Comparison of ENCODE assay signal across 21 cellular contexts in the genomic region with DNA sequence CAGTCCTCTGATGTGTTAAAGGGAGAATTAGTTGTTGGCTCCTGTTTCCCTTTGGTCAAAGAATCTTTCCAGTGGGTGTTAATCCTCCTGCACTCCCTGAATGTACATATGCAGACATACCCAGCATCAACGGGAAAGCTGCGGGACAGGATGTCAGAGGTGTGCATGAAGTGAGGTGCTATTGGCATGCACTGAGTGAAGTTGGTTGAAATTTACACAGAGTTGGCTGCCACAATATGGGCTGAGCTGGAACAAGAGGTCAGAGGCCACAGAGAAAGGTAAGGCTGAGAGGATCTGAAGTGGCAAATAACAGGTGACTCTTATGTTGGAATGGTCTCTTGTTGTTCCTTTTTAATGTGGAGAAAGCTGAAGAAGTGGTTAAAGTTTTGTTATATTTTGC.
DNase-seq lines count a peak whose midpoint lies in the region; ATAC-seq, FAIRE-seq and TF ChIP-seq lines count a peak whose summit lies in the region.
"Had no signal": no experiment of that assay in that cellular context is flagged by ENCODE, and none has a peak within 500 bp of the region (broad histone marks: within the 10 kb centered on the region; RNA-seq: fewer than 3 reads in every experiment).

No MANE protein-coding gene starts in this region.

- H3K36me3 ChIP-seq in endodermal cell (ENCODE audit: control insufficient read depth, insufficient read depth, low read length), result no peaks in the 10 kb centered on the region
- H3K36me3 ChIP-seq in HepG2 (replicated peaks in 1 of 2; ENCODE audit: control insufficient read depth in 1 of 2, insufficient read depth in 2 of 2, low read length in 2 of 2), result no peaks in the 10 kb centered on the region
- no peaks in the 10 kb centered on the region for H3K36me3 ChIP-seq in MM.1S (replicated peaks; ENCODE audit: insufficient read depth, low read length)

- H2AFZ ChIP-seq in HepG2 (ENCODE audit: low read length), result no peak overlapping the region
- H2AFZ ChIP-seq in MM.1S (ENCODE audit: low read length), result no peak overlapping the region

- CTCF ChIA-PET in HepG2 (lab: Yijun Ruan, JAX; ENCODE audit: low intra/inter-chr PET ratio, low total read pairs), result no interaction called here
- CTCF ChIA-PET in CD4-positive, alpha-beta T cell (lab: Charles Lee), result no interaction called here

- 84% methylated on average over 2 of the region's 2 CpGs; no CpG with 5 or more reads in 1 of the 2 experiments for WGBS in endodermal cell (ENCODE audit: insufficient coverage in 1 of 2, insufficient read length in 1 of 2), 2 experiments
- 0% methylated on average over 2 of the region's 2 CpGs for WGBS in HepG2 (ENCODE audit: low lambda C conversion rate)

- no peak for TF ChIP-seq POLR2A in HepG2 (IDR thresholded peaks at IDR 0.05; ENCODE audit: insufficient read depth in 1 of 2, low read depth in 2 of 2, low read length in 2 of 2)

- H3K4me2 ChIP-seq in HepG2 (ENCODE audit: low read depth, low read length) (peak overlapping the region; percentile 67), MM.1S (ENCODE audit: low read depth, low read length) (no peak overlapping the region)

- TF ChIP-seq RAD21 in HepG2 (CRISPR knock-in tag; IDR thresholded peaks at IDR 0.05), result no peak

- H4K20me1 ChIP-seq in HepG2 (ENCODE audit: insufficient read depth, low read length) (no peaks in the 10 kb centered on the region), MM.1S (ENCODE audit: insufficient read depth, low read length) (no peaks in the 10 kb centered on the region)

- H3K36me3 Mint-ChIP-seq in endodermal cell (ENCODE audit: low read depth), result no peaks in the 10 kb centered on the region
- no peaks in the 10 kb centered on the region for H3K36me3 Mint-ChIP-seq in CD4-positive, alpha-beta T cell (ENCODE audit: low read depth)
- H3K36me3 Mint-ChIP-seq: CD8-positive, alpha-beta T cell had no signal

- no TSS peak for BruUV-seq in HepG2 (replicated peaks; lab: Mats Ljungman, UMichigan)

- H3K27ac ChIP-seq in endodermal cell (ENCODE audit: low read depth, low read length) (no peak overlapping the region), HepG2 (ENCODE audit: extremely low read length, insufficient read depth, low read length) (peak overlapping the region; percentile 79), MM.1S (ENCODE audit: low read length) (no peak overlapping the region)
- H3K27ac ChIP-seq in CD4-positive, alpha-beta T cell (ENCODE audit: low read depth, low read length), result no peak overlapping the region
- H3K27ac ChIP-seq: HL-60 had no signal

- no peaks in the 10 kb centered on the region for H3F3A ChIP-seq in MM.1S (ENCODE audit: insufficient read depth, low read length)

- peaks cover 6% of the 10 kb centered on the region for H3K4me1 ChIP-seq in endodermal cell (ENCODE audit: control insufficient read depth, insufficient read depth, low read length)
- H3K4me1 ChIP-seq in HepG2 (ENCODE audit: insufficient read depth, low read length), result peaks cover 91% of the 10 kb centered on the region
- H3K4me1 ChIP-seq in MM.1S (ENCODE audit: low read length), result peaks cover 11% of the 10 kb centered on the region

- TF ChIP-seq EP300 in HepG2 (IDR thresholded peaks at IDR 0.05; ENCODE audit: low read depth in 2 of 2, low read length in 2 of 2) (no peak), HepG2 (CRISPR knock-in tag; IDR thresholded peaks at IDR 0.05; ENCODE audit: borderline replicate concordance) (no peak)

- H3K4me3 Mint-ChIP-seq in endodermal cell, result no peak overlapping the region
- H3K4me3 Mint-ChIP-seq in CD4-positive, alpha-beta T cell, result no peak overlapping the region
- no peak overlapping the region for H3K4me3 Mint-ChIP-seq in stimulated activated naive CD8-positive, alpha-beta T cell treated with anti-CD3 and anti-CD28 coated beads, Interleukin-15, amount 100 ng/mL, for 72 hours
- H3K4me3 Mint-ChIP-seq: CD8-positive, alpha-beta T cell had no signal

- H3K27me3 Mint-ChIP-seq in endodermal cell (ENCODE audit: insufficient read depth), result no peaks in the 10 kb centered on the region
- H3K27me3 Mint-ChIP-seq in CD4-positive, alpha-beta T cell, result no peaks in the 10 kb centered on the region
- peaks cover 8% of the 10 kb centered on the region for H3K27me3 Mint-ChIP-seq in stimulated activated naive CD8-positive, alpha-beta T cell treated with anti-CD3 and anti-CD28 coated beads, Interleukin-15, amount 100 ng/mL, for 72 hours

- H3K27ac Mint-ChIP-seq in endodermal cell, result peak overlapping the region; percentile 44
- no peak overlapping the region for H3K27ac Mint-ChIP-seq in CD4-positive, alpha-beta T cell
- no peak overlapping the region for H3K27ac Mint-ChIP-seq in stimulated activated naive CD8-positive, alpha-beta T cell treated with anti-CD3 and anti-CD28 coated beads, Interleukin-15, amount 100 ng/mL, for 72 hours
- H3K27ac Mint-ChIP-seq: CD8-positive, alpha-beta T cell had no signal

- H3K27me3 ChIP-seq in endodermal cell (ENCODE audit: control insufficient read depth, insufficient read depth, low read length, poor library complexity, severe bottlenecking) (no peaks in the 10 kb centered on the region), HepG2 (ENCODE audit: control insufficient read depth in 1 of 2, insufficient read depth in 2 of 2, low read length in 2 of 2) (no peaks in the 10 kb centered on the region), MM.1S (replicated peaks; ENCODE audit: insufficient read depth, low read length) (no peaks in the 10 kb centered on the region)
- no peaks in the 10 kb centered on the region for H3K27me3 ChIP-seq in CD4-positive, alpha-beta T cell (ENCODE audit: control insufficient read depth, insufficient read depth, low read length)

- no peak overlapping the region for H3K4me3 ChIP-seq in endodermal cell (ENCODE audit: low read length)
- H3K4me3 ChIP-seq in HepG2 (replicated peaks in 1 of 3; ENCODE audit: insufficient read depth in 1 of 3, low read depth in 2 of 3, low read length in 3 of 3), result peak overlapping the region in 1 of 3 experiments; percentile 30; a peak in 1 of 6 replicates
- no peak overlapping the region for H3K4me3 ChIP-seq in MM.1S (ENCODE audit: low read length)

- TF ChIP-seq CTCF in endodermal cell (conservative IDR thresholded peaks at IDR 0.05) (no peak), HepG2 (CRISPR knock-in tag; IDR thresholded peaks at IDR 0.05) (no peak), MM.1S (IDR thresholded peaks at IDR 0.05; ENCODE audit: low read length) (no peak)
- no peak for TF ChIP-seq CTCF in CD4-positive, alpha-beta T cell (IDR thresholded peaks at IDR 0.05)

- in situ Hi-C loops in HepG2 (cut with HindIII; ENCODE audit: extremely low pct_ligation_motif_present, low pct_unique_long_range_greater_than_20kb), result no loop called here

- POLR2A ChIA-PET in HepG2 (lab: Yijun Ruan, JAX), result interaction anchor here (0.6 to 3.2 kb wide), 8 partner anchors 8 to 86 kb away, joined by 3 to 23 read pairs (median 4); a partner anchor contains a TSS
- POLR2A ChIA-PET in CD4-positive, alpha-beta T cell (lab: Charles Lee), result no interaction called here

- H3K9ac ChIP-seq in endodermal cell (ENCODE audit: extremely low read depth, low read length, poor library complexity, severe bottlenecking) (no peak overlapping the region), HepG2 (ENCODE audit: insufficient read depth, low read depth, low read length) (peak overlapping the region; percentile 52), MM.1S (ENCODE audit: low read length) (no peak overlapping the region)

- intact Hi-C loops in HepG2 (cut with micrococcal nuclease; ENCODE audit: unreplicated experiment), result no loop called here
- intact Hi-C loops in CD4-positive, alpha-beta T cell (cut with DNase I, micrococcal nuclease), result no loop called here

- H3K9me2 ChIP-seq in MM.1S (replicated peaks; ENCODE audit: insufficient read depth, low read length), result no peaks in the 10 kb centered on the region

- peaks cover 29% of the 10 kb centered on the region for H3K4me1 Mint-ChIP-seq in endodermal cell
- H3K4me1 Mint-ChIP-seq in CD4-positive, alpha-beta T cell (ENCODE audit: low read depth), result no peaks in the 10 kb centered on the region
- no peaks in the 10 kb centered on the region for H3K4me1 Mint-ChIP-seq in stimulated activated naive CD8-positive, alpha-beta T cell treated with anti-CD3 and anti-CD28 coated beads, Interleukin-15, amount 100 ng/mL, for 72 hours

- no peaks in the 10 kb centered on the region for H3K9me3 Mint-ChIP-seq in endodermal cell
- no peaks in the 10 kb centered on the region for H3K9me3 Mint-ChIP-seq in CD4-positive, alpha-beta T cell
- H3K9me3 Mint-ChIP-seq in stimulated activated naive CD8-positive, alpha-beta T cell treated with anti-CD3 and anti-CD28 coated beads, Interleukin-15, amount 100 ng/mL, for 72 hours, result no peaks in the 10 kb centered on the region
- H3K9me3 Mint-ChIP-seq: CD8-positive, alpha-beta T cell had no signal

- DNase-seq in endodermal cell (no peak), HepG2 (ENCODE audit: low spot score) (peak; percentile 59), mucosa of gallbladder (ENCODE audit: low spot score) (peak; percentile 81), MM.1S (no peak)
- no peak for DNase-seq in CD4-positive, alpha-beta T cell
- DNase-seq in activated CD4-positive, alpha-beta T cell treated with anti-CD3 and anti-CD28 coated beads for 1 hour, result no peak
- DNase-seq in stimulated activated naive CD8-positive, alpha-beta T cell treated with anti-CD3 and anti-CD28 coated beads, Interleukin-15, amount 100 ng/mL, for 72 hours, result no peak
- DNase-seq: C1 segment of cervical spinal cord; Caco-2; CD8-positive, alpha-beta T cell; DMS 273 treated with DMSO at 0.1 percent for 48 hours; DND-41; Karpas-422; MV-4-11; NCI-H2029 treated with DMSO at 0.1 percent for 48 hours; NCI-H526 treated with DMSO at 0.1 percent for 48 hours; RPMI8226; SHP77 had no signal

- peak; percentile 68 for ATAC-seq in HepG2
- no peak for ATAC-seq in CD4-positive, alpha-beta T cell (ENCODE audit: poor library complexity)
- no peak for ATAC-seq in stimulated activated naive CD8-positive, alpha-beta T cell treated with anti-CD3 and anti-CD28 coated beads, Interleukin-15, amount 100 ng/mL, for 72 hours
- ATAC-seq: CD8-positive, alpha-beta T cell had no signal

- H3K9me3 ChIP-seq in endodermal cell (ENCODE audit: control insufficient read depth, low read length) (peaks cover 6% of the 10 kb centered on the region), HepG2 (ENCODE audit: low read length) (no peaks in the 10 kb centered on the region), MM.1S (replicated peaks; ENCODE audit: insufficient read depth, low read length) (no peaks in the 10 kb centered on the region)
- no peaks in the 10 kb centered on the region for H3K9me3 ChIP-seq in CD4-positive, alpha-beta T cell (ENCODE audit: control insufficient read depth, low read length)
- H3K9me3 ChIP-seq: Caco-2 had no signal

- FAIRE-seq in HepG2 (lab: Jason Lieb, UNC), result peak; percentile 51
- FAIRE-seq: GM19239, H54 had no signal

- H3K79me2 ChIP-seq in HepG2 (ENCODE audit: insufficient read depth, low read length), result no peaks in the 10 kb centered on the region
- H3K79me2 ChIP-seq in MM.1S (ENCODE audit: low read length), result no peaks in the 10 kb centered on the region

TF ChIP-seq in HepG2, 621 proteins besides CTCF, POLR2A, EP300 and RAD21 (continues in another document):
- TF ChIP-seq ZNF180 (CRISPR knock-in tag; IDR thresholded peaks at IDR 0.05; ENCODE audit: borderline replicate concordance, low read depth) (no peak), ZNF264 (CRISPR knock-in tag; IDR thresholded peaks at IDR 0.05) (no peak), MEF2D (CRISPR knock-in tag; IDR thresholded peaks at IDR 0.05) (no peak)

Comparison
In these comparisons a context has a peak if more than half of its experiments do, and no peak if none do; other contexts are left out.
1. DNase-seq: peak in HepG2 (single experiment) and mucosa of gallbladder (single experiment); none in endodermal cell (single experiment), CD4-positive, alpha-beta T cell (0 of 10), MM.1S (single experiment), activated CD4-positive, alpha-beta T cell treated with anti-CD3 and anti-CD28 coated beads for 1 hour (single experiment) and stimulated activated naive CD8-positive, alpha-beta T cell treated with anti-CD3 and anti-CD28 coated beads, Interleukin-15, amount 100 ng/mL, for 72 hours (0 of 2).